Comparison of ENCODE assay signal across 8 cellular contexts in the genomic region with DNA sequence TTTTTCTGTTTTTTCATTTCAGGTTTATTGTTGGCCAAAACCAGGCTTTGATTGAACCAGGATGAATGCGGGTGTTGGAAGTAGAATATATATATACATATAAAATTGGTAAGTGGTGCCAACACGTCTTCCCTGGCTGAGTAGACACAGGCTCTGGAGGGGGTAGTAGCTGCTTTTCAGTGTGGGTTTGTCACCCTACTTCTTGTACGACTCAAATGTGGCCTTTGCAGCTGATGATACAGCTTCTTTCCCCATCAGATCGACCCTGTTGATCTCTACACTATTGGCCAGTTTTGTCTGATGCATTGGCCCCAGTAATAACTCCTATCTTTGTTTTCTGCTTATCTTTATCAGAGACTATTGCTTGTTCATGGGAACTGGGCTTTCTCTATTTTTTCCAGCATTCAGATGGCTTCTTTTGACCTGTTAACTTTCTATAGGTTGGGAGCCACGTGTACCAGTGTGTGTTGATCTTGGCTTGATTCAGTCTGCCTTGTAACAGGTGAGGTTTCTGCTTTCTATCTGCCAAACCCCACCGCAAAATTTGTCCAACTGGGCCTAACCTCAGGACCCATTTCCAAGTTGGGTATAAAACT. TPM values are rescaled to one million over a fixed set of nuclear protein-coding genes. Genes with fewer than 3 reads are reported as not detected.
A peak's percentile ranks its signal among the peaks of the same experiment; 100 is the strongest.
DNase-seq lines count a peak whose midpoint lies in the region; ATAC-seq and TF ChIP-seq lines count a peak whose summit lies in the region.

No MANE protein-coding gene starts in this region.

- H3K27me3 ChIP-seq in Panc1 (ENCODE audit: control insufficient read depth, insufficient read depth, low read length) = no peaks in the 10 kb centered on the region

- DNase-seq in Panc1 (ENCODE audit: low read depth, low spot score) (no peak), erythroblast (lab: John Stamatoyannopoulos, UW) (peak in 1 of 2 experiments; percentile 65), retinal pigment epithelial cell (ENCODE audit: low read depth) (no peak), NCI-H2227 treated with DMSO at 0.1 percent for 48 hours (lab: John Stamatoyannopoulos, UW) (no peak), ecto neural progenitor cell (ENCODE audit: low spot score) (no peak)

- no peaks in the 10 kb centered on the region for H3K9me3 ChIP-seq in Panc1 (ENCODE audit: control insufficient read depth, insufficient read depth, low read depth, low read length)

- in situ Hi-C loops in Panc1 (cut with HindIII; ENCODE audit: low pct_unique_long_range_greater_than_20kb, low sequenced_read_pairs) = no loop called here

- TF ChIP-seq CTCF in Panc1 (IDR thresholded peaks at IDR 0.05) (no peak), retinal pigment epithelial cell (conservative IDR thresholded peaks at IDR 0.05; ENCODE audit: low read depth, low read length) (no peak)

- peaks cover 43% of the 10 kb centered on the region for H3K4me1 ChIP-seq in Panc1 (ENCODE audit: control insufficient read depth, insufficient read depth, low read length)

- BruUV-seq in Panc1 (replicated peaks; lab: Mats Ljungman, UMichigan) = no TSS peak

- intact Hi-C loops in Panc1 (cut with micrococcal nuclease; ENCODE audit: unreplicated experiment) = no loop called here

- no peak for ATAC-seq in GM18505 (IDR thresholded peaks at IDR 0.05; ENCODE audit: unreplicated experiment)
- no peak for ATAC-seq in Panc1
- ATAC-seq in activated CD4-positive, CD25-positive, alpha-beta regulatory T cell treated with anti-CD3 and anti-CD28 coated beads, Interleukin-2, amount 50 U/mL, for 24 hours = no peak
- ATAC-seq in HG02852 (IDR thresholded peaks at IDR 0.05; ENCODE audit: unreplicated experiment) = no peak

- peak overlapping the region; percentile 98 for H3K27ac ChIP-seq in Panc1 (ENCODE audit: low read length)

- peak; percentile 4 for TF ChIP-seq POLR2A in GM18505 (IDR thresholded peaks at IDR 0.05; ENCODE audit: borderline replicate concordance, extremely low read depth, insufficient read depth, insufficient read length)
- peak; percentile 14 for TF ChIP-seq POLR2A in erythroblast (IDR thresholded peaks at IDR 0.05; ENCODE audit: low read length)

- H3K4me3 ChIP-seq in Panc1 (ENCODE audit: low read depth in 2 of 2, low read length in 2 of 2) = peak overlapping the region; percentile 93 to 96
- peak overlapping the region; percentile 100 for H3K4me3 ChIP-seq in retinal pigment epithelial cell (ENCODE audit: low read length)

- CTCF ChIA-PET in Panc1 (lab: Charles Lee) = no interaction called here

- POLR2A ChIA-PET in Panc1 (lab: Charles Lee) = interaction anchor here (0.6 to 0.7 kb wide), 2 partner anchors 15 to 18 kb away, joined by 3 to 4 read pairs; no protein-coding TSS in a partner anchor

- peaks cover 64% of the 10 kb centered on the region for H3K36me3 ChIP-seq in Panc1 (ENCODE audit: control insufficient read depth, insufficient read depth, low read length)

RNA-seq across cellular contexts. Expression of a gene that starts 2.7 kb away (rescaled TPM):
- 39.4 TPM for total RNA-seq in Panc1 (2021; ENCODE audit: unreplicated experiment)
- 22.5 TPM for polyA plus RNA-seq in Panc1 (2012; ENCODE audit: insufficient read length)
